ENCODE assay signal across 1 cellular context in the genomic region with DNA sequence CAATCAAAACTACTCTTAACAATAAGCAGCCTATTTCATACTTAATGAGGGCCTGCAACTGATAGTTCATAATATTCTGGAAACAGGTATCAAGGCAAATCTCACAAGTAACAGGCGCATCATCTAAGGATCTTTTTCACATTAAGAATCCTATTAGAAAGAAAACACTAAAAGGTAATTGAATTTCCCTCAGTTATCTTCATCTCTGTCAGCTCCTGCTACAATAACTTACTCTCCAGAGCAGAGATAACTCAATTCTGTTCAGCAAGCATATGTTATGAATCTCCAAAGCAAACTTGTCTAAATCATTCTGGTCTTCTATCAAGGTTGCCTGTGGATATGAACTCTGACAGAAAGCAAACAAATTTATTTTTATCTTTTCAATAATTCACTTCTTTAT.
TF ChIP-seq lines count a peak whose summit lies in the region.

No MANE protein-coding gene starts in this region.

TF ChIP-seq in SK-N-SH treated with all-trans-retinoic acid at 6 μM for 48 hours, 23 proteins besides CTCF, POLR2A, EP300 and RAD21 (continued from another document):
- TF ChIP-seq, protein P1, sequence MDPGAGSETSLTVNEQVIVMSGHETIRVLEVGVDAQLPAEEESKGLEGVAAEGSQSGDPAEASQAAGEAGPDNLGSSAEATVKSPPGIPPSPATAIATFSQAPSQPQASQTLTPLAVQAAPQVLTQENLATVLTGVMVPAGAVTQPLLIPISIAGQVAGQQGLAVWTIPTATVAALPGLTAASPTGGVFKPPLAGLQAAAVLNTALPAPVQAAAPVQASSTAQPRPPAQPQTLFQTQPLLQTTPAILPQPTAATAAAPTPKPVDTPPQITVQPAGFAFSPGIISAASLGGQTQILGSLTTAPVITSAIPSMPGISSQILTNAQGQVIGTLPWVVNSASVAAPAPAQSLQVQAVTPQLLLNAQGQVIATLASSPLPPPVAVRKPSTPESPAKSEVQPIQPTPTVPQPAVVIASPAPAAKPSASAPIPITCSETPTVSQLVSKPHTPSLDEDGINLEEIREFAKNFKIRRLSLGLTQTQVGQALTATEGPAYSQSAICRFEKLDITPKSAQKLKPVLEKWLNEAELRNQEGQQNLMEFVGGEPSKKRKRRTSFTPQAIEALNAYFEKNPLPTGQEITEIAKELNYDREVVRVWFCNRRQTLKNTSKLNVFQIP (CRISPR knock-in tag; IDR thresholded peaks at IDR 0.05; ENCODE audit: borderline replicate concordance, low read depth): peak; percentile 97; the same call in 1 of the 2 replicates
- TF ChIP-seq TOX (CRISPR knock-in tag; IDR thresholded peaks at IDR 0.05; ENCODE audit: borderline replicate concordance): no peak
- 0 out of 2 replicates have a peak, but pooled peaks have one; percentile 65 for TF ChIP-seq ZFP3 (CRISPR knock-in tag; IDR thresholded peaks at IDR 0.05)
- TF ChIP-seq ZNF8 (CRISPR knock-in tag; IDR thresholded peaks at IDR 0.05): peak; percentile 81
- TF ChIP-seq ZC3H10 (CRISPR knock-in tag; IDR thresholded peaks at IDR 0.05): peak; percentile 91
- TF ChIP-seq TCF4 (CRISPR knock-in tag; IDR thresholded peaks at IDR 0.05; ENCODE audit: borderline replicate concordance): peak; percentile 100
- TF ChIP-seq ZNF70 (CRISPR knock-in tag; IDR thresholded peaks at IDR 0.05): peak; percentile 65
- peak; percentile 99 for TF ChIP-seq ISL1 (CRISPR knock-in tag; IDR thresholded peaks at IDR 0.05)
- peak; percentile 73; the same call in 1 of the 2 replicates for TF ChIP-seq PPARA (CRISPR knock-in tag; IDR thresholded peaks at IDR 0.05; ENCODE audit: borderline replicate concordance)
- TF ChIP-seq, protein P2, sequence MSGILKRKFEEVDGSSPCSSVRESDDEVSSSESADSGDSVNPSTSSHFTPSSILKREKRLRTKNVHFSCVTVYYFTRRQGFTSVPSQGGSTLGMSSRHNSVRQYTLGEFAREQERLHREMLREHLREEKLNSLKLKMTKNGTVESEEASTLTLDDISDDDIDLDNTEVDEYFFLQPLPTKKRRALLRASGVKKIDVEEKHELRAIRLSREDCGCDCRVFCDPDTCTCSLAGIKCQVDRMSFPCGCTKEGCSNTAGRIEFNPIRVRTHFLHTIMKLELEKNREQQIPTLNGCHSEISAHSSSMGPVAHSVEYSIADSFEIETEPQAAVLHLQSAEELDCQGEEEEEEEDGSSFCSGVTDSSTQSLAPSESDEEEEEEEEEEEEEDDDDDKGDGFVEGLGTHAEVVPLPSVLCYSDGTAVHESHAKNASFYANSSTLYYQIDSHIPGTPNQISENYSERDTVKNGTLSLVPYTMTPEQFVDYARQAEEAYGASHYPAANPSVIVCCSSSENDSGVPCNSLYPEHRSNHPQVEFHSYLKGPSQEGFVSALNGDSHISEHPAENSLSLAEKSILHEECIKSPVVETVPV (CRISPR knock-in tag; IDR thresholded peaks at IDR 0.05): peak; percentile 98
